1 cellular context compared by ENCODE assay signal in the genomic region with DNA sequence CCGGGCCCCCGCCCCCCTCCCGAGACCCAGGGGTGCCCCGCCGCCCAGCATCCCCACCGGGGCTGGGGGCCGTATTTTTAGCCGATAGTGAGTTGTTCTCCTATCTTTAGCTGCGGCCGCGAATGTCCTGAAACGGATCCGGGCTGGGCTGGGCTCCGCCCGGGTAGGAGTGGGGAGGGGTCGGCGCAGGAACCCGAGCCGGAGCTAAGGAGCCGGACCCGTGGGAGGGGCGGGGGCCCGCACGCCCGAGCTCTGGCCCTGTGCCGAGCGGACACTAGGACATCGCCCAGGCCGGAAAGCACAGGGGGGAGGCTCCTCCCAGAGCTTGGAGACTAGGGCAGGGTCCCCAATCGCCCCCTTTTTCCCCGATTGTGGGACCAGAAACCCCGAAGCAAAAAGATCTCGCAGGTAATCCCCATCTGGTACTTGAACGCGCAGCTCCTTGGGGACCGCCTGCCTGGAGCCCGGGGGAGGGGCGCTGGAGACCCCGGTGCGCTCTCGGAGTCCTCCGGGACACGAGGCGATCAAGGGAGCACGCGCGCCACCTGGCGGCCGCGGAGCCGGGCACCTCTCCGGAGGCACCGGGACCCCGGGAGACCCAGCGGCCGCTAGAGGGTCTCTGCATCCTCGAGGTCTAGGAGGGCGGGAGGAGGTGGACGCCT.
TF ChIP-seq lines count a peak whose summit lies in the region.

No MANE protein-coding gene starts in this region.

TF ChIP-seq in HEK293, 187 proteins besides CTCF, POLR2A, EP300 and RAD21 (continued from another document):
- TF ChIP-seq, protein P1, sequence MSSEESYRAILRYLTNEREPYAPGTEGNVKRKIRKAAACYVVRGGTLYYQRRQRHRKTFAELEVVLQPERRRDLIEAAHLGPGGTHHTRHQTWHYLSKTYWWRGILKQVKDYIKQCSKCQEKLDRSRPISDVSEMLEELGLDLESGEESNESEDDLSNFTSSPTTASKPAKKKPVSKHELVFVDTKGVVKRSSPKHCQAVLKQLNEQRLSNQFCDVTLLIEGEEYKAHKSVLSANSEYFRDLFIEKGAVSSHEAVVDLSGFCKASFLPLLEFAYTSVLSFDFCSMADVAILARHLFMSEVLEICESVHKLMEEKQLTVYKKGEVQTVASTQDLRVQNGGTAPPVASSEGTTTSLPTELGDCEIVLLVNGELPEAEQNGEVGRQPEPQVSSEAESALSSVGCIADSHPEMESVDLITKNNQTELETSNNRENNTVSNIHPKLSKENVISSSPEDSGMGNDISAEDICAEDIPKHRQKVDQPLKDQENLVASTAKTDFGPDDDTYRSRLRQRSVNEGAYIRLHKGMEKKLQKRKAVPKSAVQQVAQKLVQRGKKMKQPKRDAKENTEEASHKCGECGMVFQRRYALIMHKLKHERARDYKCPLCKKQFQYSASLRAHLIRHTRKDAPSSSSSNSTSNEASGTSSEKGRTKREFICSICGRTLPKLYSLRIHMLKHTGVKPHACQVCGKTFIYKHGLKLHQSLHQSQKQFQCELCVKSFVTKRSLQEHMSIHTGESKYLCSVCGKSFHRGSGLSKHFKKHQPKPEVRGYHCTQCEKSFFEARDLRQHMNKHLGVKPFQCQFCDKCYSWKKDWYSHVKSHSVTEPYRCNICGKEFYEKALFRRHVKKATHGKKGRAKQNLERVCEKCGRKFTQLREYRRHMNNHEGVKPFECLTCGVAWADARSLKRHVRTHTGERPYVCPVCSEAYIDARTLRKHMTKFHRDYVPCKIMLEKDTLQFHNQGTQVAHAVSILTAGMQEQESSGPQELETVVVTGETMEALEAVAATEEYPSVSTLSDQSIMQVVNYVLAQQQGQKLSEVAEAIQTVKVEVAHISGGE (tag by site-specific recombination; conservative IDR thresholded peaks at IDR 0.05; ENCODE audit: low read depth), result peak; percentile 51
- TF ChIP-seq ZNF629 (tag by site-specific recombination; IDR thresholded peaks at IDR 0.05) (0 out of 2 replicates have a peak, but pooled peaks have one; percentile 27), EGR2 (tag by site-specific recombination; IDR thresholded peaks at IDR 0.05; ENCODE audit: low read depth) (peak; percentile 48; the same call in 1 of the 2 replicates), ZNF416 (tag by site-specific recombination; IDR thresholded peaks at IDR 0.05) (no peak), HOXA7 (CRISPR knock-in tag; IDR thresholded peaks at IDR 0.05; ENCODE audit: borderline replicate concordance) (no peak), MEIS1 (CRISPR knock-in tag; IDR thresholded peaks at IDR 0.05; ENCODE audit: borderline replicate concordance) (no peak), ZNF660 (tag by site-specific recombination; IDR thresholded peaks at IDR 0.05) (peak; percentile 29; the same call in 1 of the 2 replicates), ZNF555 (tag by site-specific recombination; conservative IDR thresholded peaks at IDR 0.05) (no peak), GLIS1 (tag by site-specific recombination; IDR thresholded peaks at IDR 0.05) (peak; percentile 44), ZBTB7A (tag by site-specific recombination; IDR thresholded peaks at IDR 0.05; ENCODE audit: low read depth) (peak; percentile 85), ZFHX2 (tag by site-specific recombination; conservative IDR thresholded peaks at IDR 0.05) (peak; percentile 77), ZNF391 (tag by site-specific recombination; IDR thresholded peaks at IDR 0.05; ENCODE audit: borderline replicate concordance, low read depth) (no peak), ZNF600 (tag by site-specific recombination; IDR thresholded peaks at IDR 0.05) (peak; percentile 28; the same call in 1 of the 2 replicates), ZNF596 (tag by site-specific recombination; IDR thresholded peaks at IDR 0.05) (no peak), KLF16 (tag by site-specific recombination; IDR thresholded peaks at IDR 0.05) (0 out of 2 replicates have a peak, but pooled peaks have one; percentile 11), ZSCAN30 (tag by site-specific recombination; IDR thresholded peaks at IDR 0.05) (peak; percentile 82), ZNF623 (tag by site-specific recombination; IDR thresholded peaks at IDR 0.05) (no peak; the same call in 1 of the 2 replicates), ZNF335 (tag by site-specific recombination; conservative IDR thresholded peaks at IDR 0.05) (peak; percentile 59), KLF8 (tag by site-specific recombination; IDR thresholded peaks at IDR 0.05) (peak; percentile 78), ZNF324 (tag by site-specific recombination; IDR thresholded peaks at IDR 0.05) (no peak), ZNF843 (tag by site-specific recombination; IDR thresholded peaks at IDR 0.05) (0 out of 2 replicates have a peak, but pooled peaks have one; percentile 16), ZBTB20 (tag by site-specific recombination; IDR thresholded peaks at IDR 0.05) (peak; percentile 43; the same call in 1 of the 2 replicates), KLF10 (tag by site-specific recombination; IDR thresholded peaks at IDR 0.05) (peak; percentile 56), ZNF423 (tag by site-specific recombination; IDR thresholded peaks at IDR 0.05) (peak; percentile 89), ZFP37 (tag by site-specific recombination; IDR thresholded peaks at IDR 0.05) (peak; percentile 19; the same call in 1 of the 2 replicates), ZXDB (tag by site-specific recombination; IDR thresholded peaks at IDR 0.05) (peak; percentile 77), SP3 (tag by site-specific recombination; IDR thresholded peaks at IDR 0.05) (peak; percentile 51), ZNF654 (tag by site-specific recombination; IDR thresholded peaks at IDR 0.05; ENCODE audit: low read depth) (peak; percentile 29), GLIS2 (tag by site-specific recombination; IDR thresholded peaks at IDR 0.05) (peak; percentile 72), ZEB2 (tag by site-specific recombination; IDR thresholded peaks at IDR 0.05) (peak; percentile 91)
- TF ChIP-seq, protein P2, sequence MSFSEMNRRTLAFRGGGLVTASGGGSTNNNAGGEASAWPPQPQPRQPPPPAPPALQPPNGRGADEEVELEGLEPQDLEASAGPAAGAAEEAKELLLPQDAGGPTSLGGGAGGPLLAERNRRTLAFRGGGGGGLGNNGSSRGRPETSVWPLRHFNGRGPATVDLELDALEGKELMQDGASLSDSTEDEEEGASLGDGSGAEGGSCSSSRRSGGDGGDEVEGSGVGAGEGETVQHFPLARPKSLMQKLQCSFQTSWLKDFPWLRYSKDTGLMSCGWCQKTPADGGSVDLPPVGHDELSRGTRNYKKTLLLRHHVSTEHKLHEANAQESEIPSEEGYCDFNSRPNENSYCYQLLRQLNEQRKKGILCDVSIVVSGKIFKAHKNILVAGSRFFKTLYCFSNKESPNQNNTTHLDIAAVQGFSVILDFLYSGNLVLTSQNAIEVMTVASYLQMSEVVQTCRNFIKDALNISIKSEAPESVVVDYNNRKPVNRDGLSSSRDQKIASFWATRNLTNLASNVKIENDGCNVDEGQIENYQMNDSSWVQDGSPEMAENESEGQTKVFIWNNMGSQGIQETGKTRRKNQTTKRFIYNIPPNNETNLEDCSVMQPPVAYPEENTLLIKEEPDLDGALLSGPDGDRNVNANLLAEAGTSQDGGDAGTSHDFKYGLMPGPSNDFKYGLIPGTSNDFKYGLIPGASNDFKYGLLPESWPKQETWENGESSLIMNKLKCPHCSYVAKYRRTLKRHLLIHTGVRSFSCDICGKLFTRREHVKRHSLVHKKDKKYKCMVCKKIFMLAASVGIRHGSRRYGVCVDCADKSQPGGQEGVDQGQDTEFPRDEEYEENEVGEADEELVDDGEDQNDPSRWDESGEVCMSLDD (tag by site-specific recombination; IDR thresholded peaks at IDR 0.05), result peak; percentile 81
- TF ChIP-seq, protein P3, sequence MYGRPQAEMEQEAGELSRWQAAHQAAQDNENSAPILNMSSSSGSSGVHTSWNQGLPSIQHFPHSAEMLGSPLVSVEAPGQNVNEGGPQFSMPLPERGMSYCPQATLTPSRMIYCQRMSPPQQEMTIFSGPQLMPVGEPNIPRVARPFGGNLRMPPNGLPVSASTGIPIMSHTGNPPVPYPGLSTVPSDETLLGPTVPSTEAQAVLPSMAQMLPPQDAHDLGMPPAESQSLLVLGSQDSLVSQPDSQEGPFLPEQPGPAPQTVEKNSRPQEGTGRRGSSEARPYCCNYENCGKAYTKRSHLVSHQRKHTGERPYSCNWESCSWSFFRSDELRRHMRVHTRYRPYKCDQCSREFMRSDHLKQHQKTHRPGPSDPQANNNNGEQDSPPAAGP (tag by site-specific recombination; IDR thresholded peaks at IDR 0.05), result peak; percentile 46; the same call in 1 of the 2 replicates
- TF ChIP-seq, protein P4, sequence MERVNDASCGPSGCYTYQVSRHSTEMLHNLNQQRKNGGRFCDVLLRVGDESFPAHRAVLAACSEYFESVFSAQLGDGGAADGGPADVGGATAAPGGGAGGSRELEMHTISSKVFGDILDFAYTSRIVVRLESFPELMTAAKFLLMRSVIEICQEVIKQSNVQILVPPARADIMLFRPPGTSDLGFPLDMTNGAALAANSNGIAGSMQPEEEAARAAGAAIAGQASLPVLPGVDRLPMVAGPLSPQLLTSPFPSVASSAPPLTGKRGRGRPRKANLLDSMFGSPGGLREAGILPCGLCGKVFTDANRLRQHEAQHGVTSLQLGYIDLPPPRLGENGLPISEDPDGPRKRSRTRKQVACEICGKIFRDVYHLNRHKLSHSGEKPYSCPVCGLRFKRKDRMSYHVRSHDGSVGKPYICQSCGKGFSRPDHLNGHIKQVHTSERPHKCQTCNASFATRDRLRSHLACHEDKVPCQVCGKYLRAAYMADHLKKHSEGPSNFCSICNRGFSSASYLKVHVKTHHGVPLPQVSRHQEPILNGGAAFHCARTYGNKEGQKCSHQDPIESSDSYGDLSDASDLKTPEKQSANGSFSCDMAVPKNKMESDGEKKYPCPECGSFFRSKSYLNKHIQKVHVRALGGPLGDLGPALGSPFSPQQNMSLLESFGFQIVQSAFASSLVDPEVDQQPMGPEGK (tag by site-specific recombination; IDR thresholded peaks at IDR 0.05), result peak; percentile 80
- TF ChIP-seq, protein P5, sequence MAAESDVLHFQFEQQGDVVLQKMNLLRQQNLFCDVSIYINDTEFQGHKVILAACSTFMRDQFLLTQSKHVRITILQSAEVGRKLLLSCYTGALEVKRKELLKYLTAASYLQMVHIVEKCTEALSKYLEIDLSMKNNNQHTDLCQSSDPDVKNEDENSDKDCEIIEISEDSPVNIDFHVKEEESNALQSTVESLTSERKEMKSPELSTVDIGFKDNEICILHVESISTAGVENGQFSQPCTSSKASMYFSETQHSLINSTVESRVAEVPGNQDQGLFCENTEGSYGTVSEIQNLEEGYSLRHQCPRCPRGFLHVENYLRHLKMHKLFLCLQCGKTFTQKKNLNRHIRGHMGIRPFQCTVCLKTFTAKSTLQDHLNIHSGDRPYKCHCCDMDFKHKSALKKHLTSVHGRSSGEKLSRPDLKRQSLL (tag by site-specific recombination; IDR thresholded peaks at IDR 0.05), result peak; percentile 93
